ENCODE assay signal across 13 cellular contexts in the genomic region with DNA sequence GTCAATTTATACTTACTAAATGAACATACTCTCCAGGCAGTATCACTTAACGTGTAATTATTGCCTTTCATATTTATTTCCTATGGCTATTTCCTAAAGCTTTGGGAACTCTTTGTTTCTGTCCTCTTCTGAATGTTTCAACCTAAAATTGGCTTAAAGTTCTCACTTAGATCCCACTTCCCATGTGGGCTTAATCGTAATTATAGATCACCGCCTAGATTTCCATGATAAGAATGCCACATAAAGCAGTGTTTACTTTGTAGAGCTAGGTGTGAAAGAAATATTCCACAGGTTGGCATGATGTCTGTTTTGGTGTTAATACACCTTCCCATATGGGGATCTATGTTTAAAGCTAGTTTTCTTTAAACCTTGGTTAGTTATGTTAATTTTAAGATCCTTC. TPM values are rescaled to one million over a fixed set of nuclear protein-coding genes. Genes with fewer than 3 reads are reported as not detected.
DNase-seq lines count a peak whose midpoint lies in the region; ATAC-seq, FAIRE-seq and TF ChIP-seq lines count a peak whose summit lies in the region.
"Had no signal": no experiment of that assay in that cellular context is flagged by ENCODE, and none has a peak within 500 bp of the region (broad histone marks: within the 10 kb centered on the region; RNA-seq: fewer than 3 reads in every experiment).

No MANE protein-coding gene starts in this region.

- H3K27ac ChIP-seq in BLaER1 treated with 17β-estradiol and CSF1 and Interleukin-3, amounts not matched to agents 10 nM and 100 nM: peak overlapping the region in 6 of 11 experiments; percentile 58 to 76 (median 72); a peak in 11 of 22 replicates
- H3K27ac ChIP-seq in astrocyte (ENCODE audit: low read depth, low read length) (no peak overlapping the region), neural cell (ENCODE audit: low read length) (peak overlapping the region; percentile 57)
- H3K27ac ChIP-seq: SJCRH30 had no signal

- H2AFZ ChIP-seq in astrocyte (ENCODE audit: low read depth, low read length) (no peak overlapping the region), neural cell (ENCODE audit: low read depth, low read length) (no peak overlapping the region)

- no peaks in the 10 kb centered on the region; a peak in 1 of 22 replicates for H3K9me3 ChIP-seq in BLaER1 treated with 17β-estradiol and CSF1 and Interleukin-3, amounts not matched to agents 10 nM and 100 nM (replicated peaks in 1 of 11)
- H3K9me3 ChIP-seq in astrocyte (ENCODE audit: insufficient read depth, low read depth, low read length) (no peaks in the 10 kb centered on the region), neural cell (ENCODE audit: low read length) (no peaks in the 10 kb centered on the region)
- H3K9me3 ChIP-seq: SJCRH30 had no signal

- TF ChIP-seq POLR2A in GM12891 (IDR thresholded peaks at IDR 0.05; ENCODE audit: low read depth, low read length): no peak

- TF ChIP-seq CTCF in astrocyte (IDR thresholded peaks at IDR 0.05; ENCODE audit: insufficient read depth, low read depth, low read length) (no peak), neural cell (IDR thresholded peaks at IDR 0.05; ENCODE audit: poor library complexity, severe bottlenecking) (no peak)

- no peaks in the 10 kb centered on the region for H3K9me2 ChIP-seq in neural cell (ENCODE audit: insufficient read depth, low read length)

- peaks cover 0 to 13% (median 0%) of the 10 kb centered on the region in 11 experiments; a peak in 2 of 22 replicates for H4K20me1 ChIP-seq in BLaER1 treated with 17β-estradiol and CSF1 and Interleukin-3, amounts not matched to agents 10 nM and 100 nM
- H4K20me1 ChIP-seq in astrocyte (ENCODE audit: insufficient read depth, low read length) (no peaks in the 10 kb centered on the region), neural cell (ENCODE audit: insufficient read depth) (no peaks in the 10 kb centered on the region)

- no peak overlapping the region for H3K27ac Mint-ChIP-seq in astrocyte (ENCODE audit: unreplicated experiment)
- H3K27ac Mint-ChIP-seq: activated naive CD4-positive, alpha-beta T cell treated with anti-CD3 and anti-CD28 coated beads, Interleukin-2, amount 50 U/mL, for 72 hours had no signal

- peak overlapping the region; percentile 85 to 98 (median 94) for H3K4me2 ChIP-seq in BLaER1 treated with 17β-estradiol and CSF1 and Interleukin-3, amounts not matched to agents 10 nM and 100 nM
- peak overlapping the region; percentile 92 for H3K4me2 ChIP-seq in astrocyte (ENCODE audit: low read length)
- peak overlapping the region; percentile 56 for H3K4me2 ChIP-seq in neural cell (ENCODE audit: low read length)

- H3K27me3 Mint-ChIP-seq in astrocyte (ENCODE audit: low read depth, unreplicated experiment): no peaks in the 10 kb centered on the region

- H3K36me3 ChIP-seq in BLaER1 treated with 17β-estradiol and CSF1 and Interleukin-3, amounts not matched to agents 10 nM and 100 nM: peaks cover 0 to 5% (median 0%) of the 10 kb centered on the region in 11 experiments; a peak in 4 of 22 replicates
- H3K36me3 ChIP-seq in astrocyte (ENCODE audit: insufficient read depth, low read length): no peaks in the 10 kb centered on the region
- H3K36me3 ChIP-seq in neural cell (ENCODE audit: insufficient read depth, low read length): no peaks in the 10 kb centered on the region
- H3K36me3 ChIP-seq: SJCRH30 had no signal

- H3K4me3 ChIP-seq in BLaER1 treated with 17β-estradiol and CSF1 and Interleukin-3, amounts not matched to agents 10 nM and 100 nM: peak overlapping the region in 8 of 10 experiments; percentile 52 to 84 (median 62); a peak in 13 of 20 replicates
- H3K4me3 ChIP-seq in astrocyte (ENCODE audit: insufficient read depth, low read depth, low read length) (peak overlapping the region; percentile 57), neural cell (ENCODE audit: low read length) (peak overlapping the region; percentile 66)

- DNase-seq in GM12891 (ENCODE audit: insufficient read length, low spot score) (no peak), astrocyte (ENCODE audit: low read depth) (no peak), T-helper 9 cell (no peak), hippocampal formation (lab: John Stamatoyannopoulos, UW) (no peak)
- DNase-seq in stimulated activated CD4-positive, alpha-beta T cell treated with anti-CD3 and anti-CD28 coated beads, Interleukin-15, amount 100 ng/mL, for 24 hours: no peak
- DNase-seq: activated CD4-positive, alpha-beta T cell treated with anti-CD3 and anti-CD28 coated beads for 4 hours; NCI-H2171 treated with DMSO at 0.1 percent for 48 hours; SJCRH30; stimulated activated naive CD4-positive, alpha-beta T cell treated with Interleukin-2 at 50 U/mL for 16 hours had no signal

- no peak for TF ChIP-seq EP300 in neural cell (conservative IDR thresholded peaks at IDR 0.05; ENCODE audit: poor library complexity, severe bottlenecking)

- peaks cover 0 to 20% (median 0%) of the 10 kb centered on the region in 11 experiments; a peak in 3 of 22 replicates for H3K27me3 ChIP-seq in BLaER1 treated with 17β-estradiol and CSF1 and Interleukin-3, amounts not matched to agents 10 nM and 100 nM
- H3K27me3 ChIP-seq in astrocyte (ENCODE audit: insufficient read depth, low read length) (no peaks in the 10 kb centered on the region), neural cell (ENCODE audit: insufficient read depth, low read depth, low read length) (no peaks in the 10 kb centered on the region)
- H3K27me3 ChIP-seq: SJCRH30 had no signal

- peaks cover 13% of the 10 kb centered on the region for H3K4me1 Mint-ChIP-seq in astrocyte (ENCODE audit: low read depth, unreplicated experiment)

- H3K4me3 Mint-ChIP-seq in astrocyte (ENCODE audit: unreplicated experiment): peak overlapping the region; percentile 80

- H3K9ac ChIP-seq in BLaER1 treated with 17β-estradiol and CSF1 and Interleukin-3, amounts not matched to agents 10 nM and 100 nM: peak overlapping the region in 8 of 11 experiments; percentile 56 to 84 (median 68); a peak in 15 of 22 replicates
- H3K9ac ChIP-seq in astrocyte (ENCODE audit: low read length) (peak overlapping the region; percentile 71), neural cell (ENCODE audit: low read length) (peak overlapping the region; percentile 53)

- FAIRE-seq in GM12891 (lab: Jason Lieb, UNC) (peak; percentile 72), astrocyte (lab: Jason Lieb, UNC) (peak; percentile 58)

- ATAC-seq in GM18867 (IDR thresholded peaks at IDR 0.05; ENCODE audit: unreplicated experiment): no peak
- ATAC-seq: activated naive CD4-positive, alpha-beta T cell treated with anti-CD3 and anti-CD28 coated beads, Interleukin-2, amount 50 U/mL, for 72 hours had no signal

- H3K79me2 ChIP-seq in astrocyte (ENCODE audit: insufficient read depth, low read length) (peaks cover 19% of the 10 kb centered on the region), neural cell (replicated peaks; ENCODE audit: insufficient read depth, low read length) (peaks cover 26% of the 10 kb centered on the region)

- no peaks in the 10 kb centered on the region for H3K36me3 Mint-ChIP-seq in astrocyte (ENCODE audit: low read depth, unreplicated experiment)
- H3K36me3 Mint-ChIP-seq: activated naive CD4-positive, alpha-beta T cell treated with anti-CD3 and anti-CD28 coated beads, Interleukin-2, amount 50 U/mL, for 72 hours had no signal

- peaks cover 43 to 86% (median 64%) of the 10 kb centered on the region in 10 experiments for H3K4me1 ChIP-seq in BLaER1 treated with 17β-estradiol and CSF1 and Interleukin-3, amounts not matched to agents 10 nM and 100 nM
- peaks cover 15% of the 10 kb centered on the region for H3K4me1 ChIP-seq in astrocyte (ENCODE audit: insufficient read depth, low read length)

- TF ChIP-seq RAD21 in neural cell (conservative IDR thresholded peaks at IDR 0.05): no peak

- H3F3A ChIP-seq in neural cell (ENCODE audit: insufficient read depth, low read length, poor library complexity, severe bottlenecking): peaks cover 10% of the 10 kb centered on the region

- no peaks in the 10 kb centered on the region for H3K9me3 Mint-ChIP-seq in astrocyte (ENCODE audit: unreplicated experiment)

TF ChIP-seq in GM12891, 5 proteins besides CTCF, POLR2A, EP300 and RAD21:
- no peak for TF ChIP-seq POLR2AphosphoS5 (IDR thresholded peaks at IDR 0.05; ENCODE audit: low read depth, low read length)
- no peak for TF ChIP-seq SPI1 (IDR thresholded peaks at IDR 0.05; ENCODE audit: low read depth, low read length)
- TF ChIP-seq TAF1 (IDR thresholded peaks at IDR 0.05; ENCODE audit: low read depth, low read length): no peak
- no peak for TF ChIP-seq PAX5 (IDR thresholded peaks at IDR 0.05; ENCODE audit: insufficient read depth, low read length, severe bottlenecking)
- TF ChIP-seq POU2F2 (IDR thresholded peaks at IDR 0.05; ENCODE audit: low read depth, low read length): no peak

TF ChIP-seq in neural cell, 6 proteins besides CTCF, POLR2A, EP300 and RAD21 (continues in another document):
- no peak for TF ChIP-seq SMC3 (conservative IDR thresholded peaks at IDR 0.05; ENCODE audit: poor library complexity)
- TF ChIP-seq MXI1 (conservative IDR thresholded peaks at IDR 0.05; ENCODE audit: poor library complexity, severe bottlenecking): no peak
- TF ChIP-seq, protein P1, sequence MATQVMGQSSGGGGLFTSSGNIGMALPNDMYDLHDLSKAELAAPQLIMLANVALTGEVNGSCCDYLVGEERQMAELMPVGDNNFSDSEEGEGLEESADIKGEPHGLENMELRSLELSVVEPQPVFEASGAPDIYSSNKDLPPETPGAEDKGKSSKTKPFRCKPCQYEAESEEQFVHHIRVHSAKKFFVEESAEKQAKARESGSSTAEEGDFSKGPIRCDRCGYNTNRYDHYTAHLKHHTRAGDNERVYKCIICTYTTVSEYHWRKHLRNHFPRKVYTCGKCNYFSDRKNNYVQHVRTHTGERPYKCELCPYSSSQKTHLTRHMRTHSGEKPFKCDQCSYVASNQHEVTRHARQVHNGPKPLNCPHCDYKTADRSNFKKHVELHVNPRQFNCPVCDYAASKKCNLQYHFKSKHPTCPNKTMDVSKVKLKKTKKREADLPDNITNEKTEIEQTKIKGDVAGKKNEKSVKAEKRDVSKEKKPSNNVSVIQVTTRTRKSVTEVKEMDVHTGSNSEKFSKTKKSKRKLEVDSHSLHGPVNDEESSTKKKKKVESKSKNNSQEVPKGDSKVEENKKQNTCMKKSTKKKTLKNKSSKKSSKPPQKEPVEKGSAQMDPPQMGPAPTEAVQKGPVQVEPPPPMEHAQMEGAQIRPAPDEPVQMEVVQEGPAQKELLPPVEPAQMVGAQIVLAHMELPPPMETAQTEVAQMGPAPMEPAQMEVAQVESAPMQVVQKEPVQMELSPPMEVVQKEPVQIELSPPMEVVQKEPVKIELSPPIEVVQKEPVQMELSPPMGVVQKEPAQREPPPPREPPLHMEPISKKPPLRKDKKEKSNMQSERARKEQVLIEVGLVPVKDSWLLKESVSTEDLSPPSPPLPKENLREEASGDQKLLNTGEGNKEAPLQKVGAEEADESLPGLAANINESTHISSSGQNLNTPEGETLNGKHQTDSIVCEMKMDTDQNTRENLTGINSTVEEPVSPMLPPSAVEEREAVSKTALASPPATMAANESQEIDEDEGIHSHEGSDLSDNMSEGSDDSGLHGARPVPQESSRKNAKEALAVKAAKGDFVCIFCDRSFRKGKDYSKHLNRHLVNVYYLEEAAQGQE (IDR thresholded peaks at IDR 0.05; ENCODE audit: borderline replicate concordance): no peak
- TF ChIP-seq POLR2AphosphoS5 (IDR thresholded peaks at IDR 0.05): no peak
- TF ChIP-seq TAF1 (IDR thresholded peaks at IDR 0.05; ENCODE audit: low read depth): no peak

RNA-seq across cellular contexts. Expression of a gene that starts 1.5 kb away (rescaled TPM):
- polyA plus RNA-seq in GM12891 (2012; ENCODE audit: low read depth, missing spikeins): 5.8 TPM
- 20.2 and 27.6 TPM in 2 replicates for total RNA-seq in astrocyte
- 15.9 and 16.6 TPM in 2 replicates for polyA plus RNA-seq in neural cell
- 59.2 and 61.1 TPM in 2 replicates for polyA minus RNA-seq in neural cell
